Comparison of ENCODE assay signal across 8 cellular contexts in genomic region chr19:43463381-43464088, GRCh38. TPM values are rescaled to one million over a fixed set of nuclear protein-coding genes. Genes with fewer than 3 reads are reported as not detected.
DNase-seq lines count a peak whose midpoint lies in the region; ATAC-seq and TF ChIP-seq lines count a peak whose summit lies in the region.

No MANE protein-coding gene starts in this region.

- DNase-seq in GM10266 (ENCODE audit: extremely low spot score) (peak; percentile 97), NCI-H1092 treated with DMSO at 0.1 percent for 48 hours (lab: John Stamatoyannopoulos, UW) (peak; percentile 81), amygdala (lab: John Stamatoyannopoulos, UW) (peak; percentile 32 to 96 (median 82)), left ventricle myocardium superior (peak; percentile 98), prostate gland (ENCODE audit: low spot score) (peak; percentile 99), upper lobe of right lung (peak; percentile 99)

- peak; percentile 78 for ATAC-seq in HG02623 (IDR thresholded peaks at IDR 0.05; ENCODE audit: unreplicated experiment)
- peak; percentile 96 for ATAC-seq in left ventricle myocardium superior
- peak; percentile 97 for ATAC-seq in upper lobe of right lung

- intact Hi-C loops in left ventricle myocardium superior (cut with micrococcal nuclease) (no loop called here), prostate gland (cut with DNase I) (loop anchor here (5.0 kb wide), 1 partner anchor 39 kb away; the partner anchor contains the start of gene PHLDB3), upper lobe of right lung (cut with DNase I) (no loop called here)

- peak; percentile 70 for TF ChIP-seq POLR2A in prostate gland (IDR thresholded peaks at IDR 0.05)

- no peaks in the 10 kb centered on the region for H3K9me3 ChIP-seq in prostate gland
- no peaks in the 10 kb centered on the region for H3K9me3 ChIP-seq in upper lobe of right lung

- TF ChIP-seq CTCF in GM10266 (IDR thresholded peaks at IDR 0.05; ENCODE audit: control insufficient read depth, insufficient read depth, low read depth, missing control alignments) (no peak), prostate gland (IDR thresholded peaks at IDR 0.05) (peak in 1 of 4 experiments; percentile 12), upper lobe of right lung (IDR thresholded peaks at IDR 0.05) (no peak)

- H3K36me3 ChIP-seq in prostate gland (no peaks in the 10 kb centered on the region), upper lobe of right lung (no peaks in the 10 kb centered on the region)

- H3K4me1 Mint-ChIP-seq in T-helper 1 cell treated with Interleukin-12 subunit alpha and Interleukin-12 subunit beta and Interleukin-4 antibody, amounts not matched to agents 30 μg/mL and 1 μg/mL, for 36 hours (ENCODE audit: low read depth) = peaks cover 27% of the 10 kb centered on the region

- H3K27ac ChIP-seq in prostate gland = peak overlapping the region; percentile 92 to 96
- H3K27ac ChIP-seq in upper lobe of right lung = peak overlapping the region; percentile 74

- under 1% methylated on average over 54 of the region's 54 CpGs for WGBS in prostate gland

- peak overlapping the region; percentile 98 for H3K27ac Mint-ChIP-seq in T-helper 1 cell treated with Interleukin-12 subunit alpha and Interleukin-12 subunit beta and Interleukin-4 antibody, amounts not matched to agents 30 μg/mL and 1 μg/mL, for 36 hours

- H3K9me3 Mint-ChIP-seq in T-helper 1 cell treated with Interleukin-12 subunit alpha and Interleukin-12 subunit beta and Interleukin-4 antibody, amounts not matched to agents 30 μg/mL and 1 μg/mL, for 36 hours = no peaks in the 10 kb centered on the region

- no peaks in the 10 kb centered on the region for H3K27me3 ChIP-seq in prostate gland (replicated peaks; ENCODE audit: insufficient read depth)
- peaks cover 10% of the 10 kb centered on the region for H3K27me3 ChIP-seq in upper lobe of right lung

- H3K36me3 Mint-ChIP-seq in T-helper 1 cell treated with Interleukin-12 subunit alpha and Interleukin-12 subunit beta and Interleukin-4 antibody, amounts not matched to agents 30 μg/mL and 1 μg/mL, for 36 hours (ENCODE audit: low read depth) = no peaks in the 10 kb centered on the region

- peaks cover 4% of the 10 kb centered on the region for H3K27me3 Mint-ChIP-seq in T-helper 1 cell treated with Interleukin-12 subunit alpha and Interleukin-12 subunit beta and Interleukin-4 antibody, amounts not matched to agents 30 μg/mL and 1 μg/mL, for 36 hours (ENCODE audit: low read depth)

- H3K4me1 ChIP-seq in prostate gland (replicated peaks) (no peaks in the 10 kb centered on the region), upper lobe of right lung (peaks cover 7% of the 10 kb centered on the region)

- H3K4me3 Mint-ChIP-seq in T-helper 1 cell treated with Interleukin-12 subunit alpha and Interleukin-12 subunit beta and Interleukin-4 antibody, amounts not matched to agents 30 μg/mL and 1 μg/mL, for 36 hours = peak overlapping the region; percentile 95

- H3K4me3 ChIP-seq in prostate gland = peak overlapping the region; percentile 52 to 79
- H3K4me3 ChIP-seq in upper lobe of right lung = peak overlapping the region; percentile 72

RNA-seq across cellular contexts. Expression of gene LYPD3, which starts 1.9 kb away (rescaled TPM):
- total RNA-seq in left ventricle myocardium superior (0.15 TPM), prostate gland (10 to 100 TPM in 1 of 2 donors, 1 to 10 TPM in 1; 9.8 to 27.6 TPM), upper lobe of right lung (0.75 TPM)

RNA-seq across cellular contexts. Expression of gene PHLDB3, which starts 41.0 kb away (rescaled TPM):
- 6.0 TPM for total RNA-seq in left ventricle myocardium superior
- total RNA-seq in prostate gland = 10 to 100 TPM; 43.5 to 54.5 TPM
- 9.1 TPM for total RNA-seq in upper lobe of right lung

RNA-seq across cellular contexts. Expression of gene TEX101, which starts 48.8 kb away (rescaled TPM):
- total RNA-seq in left ventricle myocardium superior (not detected), prostate gland (10 to 100 TPM in 1 of 2 donors, not detected in 1; 26.0 TPM), upper lobe of right lung (not detected)

Comparison
In these comparisons a context has a peak if more than half of its experiments do, and no peak if none do; other contexts are left out.
1. Peak in every context shown above with its lines: DNase-seq, ATAC-seq, H3K4me3 ChIP-seq and H3K27ac ChIP-seq.